1 cellular context compared by ENCODE assay signal in genomic region chr11:70140859-70141489, GRCh38.
TF ChIP-seq lines count a peak whose summit lies in the region.

No MANE protein-coding gene starts in this region.

TF ChIP-seq in WTC11, 78 proteins besides CTCF, POLR2A, EP300 and RAD21 (continued from another document):
- TF ChIP-seq PRDM15 (CRISPR knock-in tag; IDR thresholded peaks at IDR 0.05) (no peak), IRF2 (CRISPR knock-in tag; IDR thresholded peaks at IDR 0.05; ENCODE audit: borderline replicate concordance, low read depth) (no peak), TCF7 (CRISPR knock-in tag; IDR thresholded peaks at IDR 0.05; ENCODE audit: low read depth) (no peak), SOX15 (CRISPR knock-in tag; IDR thresholded peaks at IDR 0.05) (no peak), OVOL2 (CRISPR knock-in tag; IDR thresholded peaks at IDR 0.05; ENCODE audit: borderline replicate concordance) (no peak), FOXP4 (CRISPR knock-in tag; IDR thresholded peaks at IDR 0.05) (no peak), FOXK1 (CRISPR knock-in tag; IDR thresholded peaks at IDR 0.05) (no peak), TP53 (CRISPR knock-in tag; IDR thresholded peaks at IDR 0.05) (no peak)
TF ChIP-seq in WTC11: peak in this region for 5.
